ENCODE assay signal across 18 cellular contexts in genomic region chr17:17947966-17948365, GRCh38. TPM values are rescaled to one million over a fixed set of nuclear protein-coding genes. Genes with fewer than 3 reads are reported as not detected.
A peak's percentile ranks its signal among the peaks of the same experiment; 100 is the strongest.
DNase-seq lines count a peak whose midpoint lies in the region; ATAC-seq, FAIRE-seq and TF ChIP-seq lines count a peak whose summit lies in the region.
"Had no signal": no experiment of that assay in that cellular context is flagged by ENCODE, and none has a peak within 500 bp of the region (broad histone marks: within the 10 kb centered on the region; RNA-seq: fewer than 3 reads in every experiment).

No MANE protein-coding gene starts in this region.

- peak; percentile 98 for FAIRE-seq in A204.1 (lab: Jason Lieb, UNC)
- FAIRE-seq: GM12878, HepG2 had no signal

- DNase-seq in EL (peak; percentile 36), iris pigment epithelial cell (ENCODE audit: low read depth) (peak; percentile 46), head of caudate nucleus (no peak), A172 (ENCODE audit: low spot score) (no peak), NCI-H128 (lab: John Stamatoyannopoulos, UW; ENCODE audit: unreplicated experiment) (no peak)
- DNase-seq: amygdala; effector memory CD4-positive, alpha-beta T cell; left cardiac atrium; MM.1S; NCI-H2029 treated with DMSO at 0.1 percent for 48 hours; OCI-M1; right cardiac atrium had no signal

- TF ChIP-seq CTCF in VCaP (conservative IDR thresholded peaks at IDR 0.05), result no peak

- intact Hi-C loops in head of caudate nucleus (cut with DNase I), result no loop called here

- no peak for ATAC-seq in HG02840 (IDR thresholded peaks at IDR 0.05; ENCODE audit: low FRiP score, unreplicated experiment)
- ATAC-seq: GM12878, HepG2, left cardiac atrium, right cardiac atrium had no signal

- H3K27ac ChIP-seq in VCaP, result peak overlapping the region; percentile 70

RNA-seq across cellular contexts. Expression of gene TOM1L2, which starts 24.2 kb away (rescaled TPM):
- total RNA-seq in A172 (2014; rRNA removed; shearing (Covaris generic)), result 40.7 and 50.0 TPM in 2 replicates

RNA-seq across cellular contexts. Expression of gene DRC3, which starts 24.7 kb away (rescaled TPM):
- 1.1 and 1.7 TPM in 2 replicates for total RNA-seq in A172 (2014; rRNA removed; shearing (Covaris generic))
- total RNA-seq: activated T-helper 1 cell treated with anti-CD3 and anti-CD28 coated beads, Interleukin-12 subunit alpha, Interleukin-12 subunit beta, Interleukin-2, Interleukin-4 antibody, amounts not matched to agents 30 ng/mL and 10 ng/mL and 1 ng/mL, durations not matched to agents 14 hours and 24 hours and 36 hours had no signal

Comparison
In these comparisons a context has a peak if more than half of its experiments do, and no peak if none do; other contexts are left out.
1. DNase-seq: peak in EL (single experiment) and iris pigment epithelial cell (single experiment); none in head of caudate nucleus (0 of 42), A172 (single experiment) and NCI-H128 (single experiment).